33 cellular contexts compared by ENCODE assay signal in the genomic region with DNA sequence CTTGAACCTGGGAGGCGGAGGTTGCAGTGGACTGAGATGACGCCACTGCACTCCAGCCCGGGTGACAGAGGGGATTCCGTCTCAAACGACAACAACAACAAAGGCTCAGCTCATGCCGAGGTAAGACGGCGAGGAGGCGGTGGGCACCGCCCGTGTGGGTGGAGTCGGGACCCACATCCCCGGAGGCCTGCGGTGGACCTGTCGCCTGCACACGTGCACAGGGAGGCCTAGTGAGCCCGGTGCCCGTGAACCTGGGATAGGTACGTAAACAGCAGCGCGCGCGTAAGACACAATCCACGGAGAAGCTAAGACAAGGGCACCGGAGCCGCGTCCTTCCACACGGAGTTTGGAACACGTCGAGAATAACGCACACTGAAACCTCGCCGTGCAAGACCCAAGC.
"Had no signal": no experiment of that assay in that cellular context is flagged by ENCODE, and none has a peak within 500 bp of the region (broad histone marks: within the 10 kb centered on the region; RNA-seq: fewer than 3 reads in every experiment).

No MANE protein-coding gene starts in this region.

- H3K9me3 Mint-ChIP-seq: activated B cell treated with CpG ODN at 0.5 μM for 24 hours; activated CD8-positive, alpha-beta T cell treated with anti-CD3 and anti-CD28 coated beads for 36 hours; activated T-cell treated with anti-CD3 and anti-CD28 coated beads, Interleukin-2, amount 50 U/mL, for 4 hours; activated T-helper 17 cell treated with anti-CD3 and anti-CD28 coated beads, Interleukin-2, amount 50 U/mL, for 72 hours; central memory CD8-positive, alpha-beta T cell; effector memory CD8-positive, alpha-beta T cell; T-helper 2 cell treated with Interferon-gamma antibody and Interleukin-4, amounts not matched to agents 5 μg/mL and 100 μg/mL, for 36 hours had no signal

- H3K27ac ChIP-seq: brain microvascular endothelial cell, esophagus muscularis mucosa, foreskin keratinocyte, gastrocnemius medialis, WERI-Rb-1 had no signal

- H3K27me3 Mint-ChIP-seq: activated CD8-positive, alpha-beta T cell treated with anti-CD3 and anti-CD28 coated beads for 36 hours; activated T-helper 17 cell treated with anti-CD3 and anti-CD28 coated beads, Interleukin-2, amount 50 U/mL, for 72 hours had no signal

- H3K27ac Mint-ChIP-seq: activated B cell treated with CpG ODN at 0.5 μM for 24 hours; activated CD8-positive, alpha-beta T cell treated with anti-CD3 and anti-CD28 coated beads for 36 hours; activated naive CD8-positive, alpha-beta T cell; activated T-helper 17 cell treated with anti-CD3 and anti-CD28 coated beads, Interleukin-2, amount 50 U/mL, for 72 hours; effector memory CD8-positive, alpha-beta T cell; T-helper 17 cell; T-helper 2 cell treated with Interferon-gamma antibody and Interleukin-4, amounts not matched to agents 5 μg/mL and 100 μg/mL, for 36 hours had no signal

- H3K9me3 ChIP-seq: esophagus muscularis mucosa, gastrocnemius medialis had no signal

- FAIRE-seq: astrocyte, bronchial epithelial cell, colon had no signal

- H3K36me3 ChIP-seq: brain microvascular endothelial cell, esophagus muscularis mucosa, gastrocnemius medialis, WERI-Rb-1 had no signal

- H3K4me3 Mint-ChIP-seq: activated B cell treated with CpG ODN at 0.5 μM for 24 hours; activated CD8-positive, alpha-beta T cell treated with anti-CD3 and anti-CD28 coated beads for 36 hours; activated naive CD8-positive, alpha-beta T cell; activated T-cell treated with anti-CD3 and anti-CD28 coated beads, Interleukin-2, amount 50 U/mL, for 4 hours; activated T-helper 17 cell treated with anti-CD3 and anti-CD28 coated beads, Interleukin-2, amount 50 U/mL, for 72 hours; central memory CD8-positive, alpha-beta T cell; effector memory CD8-positive, alpha-beta T cell; T-helper 17 cell; T-helper 2 cell treated with Interferon-gamma antibody and Interleukin-4, amounts not matched to agents 5 μg/mL and 100 μg/mL, for 36 hours had no signal

- ATAC-seq: activated CD8-positive, alpha-beta T cell treated with anti-CD3 and anti-CD28 coated beads for 36 hours; activated T-cell treated with anti-CD3 and anti-CD28 coated beads, Interleukin-2, amount 50 U/mL, for 4 hours; activated T-helper 17 cell treated with anti-CD3 and anti-CD28 coated beads, Interleukin-2, amount 50 U/mL, for 72 hours; effector memory CD8-positive, alpha-beta T cell; foreskin keratinocyte; gastrocnemius medialis; T-helper 17 cell had no signal

- DNase-seq: activated B cell treated with CpG ODN at 0.5 μM for 24 hours; activated CD4-positive, alpha-beta T cell treated with anti-CD3 and anti-CD28 coated beads for 48 hours; activated CD4-positive, alpha-beta T cell treated with anti-CD3 and anti-CD28 coated beads, Interleukin-2, amount 50 U/mL, for 1 hour; activated CD4-positive, alpha-beta T cell treated with anti-CD3 and anti-CD28 coated beads, Interleukin-2, amount 50 U/mL, for 48 hours; activated CD8-positive, alpha-beta memory T cell treated with anti-CD3 and anti-CD28 coated beads for 24 hours; activated CD8-positive, alpha-beta T cell treated with anti-CD3 and anti-CD28 coated beads for 36 hours; activated effector memory CD4-positive, alpha-beta T cell treated with Interleukin-2 at 50 U/mL for 16 hours; activated gamma-delta T cell treated with Interleukin-2 at 50 U/mL for 16 hours; activated naive CD4-positive, alpha-beta T cell treated with anti-CD3 and anti-CD28 coated beads, Interleukin-2, amount 50 U/mL, for 16 hours; activated naive CD4-positive, alpha-beta T cell treated with Interleukin-2 at 50 U/mL for 16 hours; activated T-cell treated with anti-CD3 and anti-CD28 coated beads, Interleukin-2, amount 50 U/mL, for 4 hours; amniotic stem cell; anterior cingulate cortex; brain microvascular endothelial cell; cortex of kidney; dermis blood vessel endothelial cell; effector CD4-positive, alpha-beta T cell; effector memory CD8-positive, alpha-beta T cell; erythroblast; foreskin keratinocyte; gastrocnemius medialis; T-helper 1 cell; T-helper 17 cell; T1000; WERI-Rb-1 had no signal

- H3K4me1 ChIP-seq: esophagus muscularis mucosa, foreskin keratinocyte, gastrocnemius medialis had no signal

- H3K4me1 Mint-ChIP-seq: activated B cell treated with CpG ODN at 0.5 μM for 24 hours; activated T-helper 17 cell treated with anti-CD3 and anti-CD28 coated beads, Interleukin-2, amount 50 U/mL, for 72 hours; central memory CD8-positive, alpha-beta T cell had no signal

- H3K4me3 ChIP-seq: esophagus muscularis mucosa, gastrocnemius medialis had no signal

- H3K36me3 Mint-ChIP-seq: activated naive CD8-positive, alpha-beta T cell had no signal

- H3K27me3 ChIP-seq: foreskin keratinocyte had no signal
